Comparison of ENCODE assay signal across 29 cellular contexts in the genomic region with DNA sequence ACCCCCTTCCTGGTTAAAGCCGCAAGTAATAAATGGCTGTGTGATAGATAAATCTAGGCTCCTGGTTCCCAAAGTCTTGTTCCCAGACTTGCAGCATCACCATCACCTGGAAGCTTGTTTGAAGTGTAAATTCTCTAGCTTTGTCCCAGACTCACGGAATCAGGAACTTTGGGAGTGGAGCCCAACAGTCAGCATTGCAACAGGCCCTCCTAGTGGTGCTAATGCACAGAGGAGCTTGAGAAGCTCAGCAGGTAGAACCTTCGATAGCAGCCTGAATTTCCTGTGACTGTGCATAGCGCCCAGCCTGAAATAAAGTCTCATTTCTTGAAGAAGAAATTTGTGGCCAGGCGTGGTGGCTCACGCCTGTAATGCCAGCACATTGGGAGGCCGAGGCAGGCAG. TPM values are rescaled to one million over a fixed set of nuclear protein-coding genes. Genes with fewer than 3 reads are reported as not detected.
DNase-seq lines count a peak whose midpoint lies in the region; ATAC-seq and TF ChIP-seq lines count a peak whose summit lies in the region.
"Had no signal": no experiment of that assay in that cellular context is flagged by ENCODE, and none has a peak within 500 bp of the region (broad histone marks: within the 10 kb centered on the region; RNA-seq: fewer than 3 reads in every experiment).

No MANE protein-coding gene starts in this region.

- no peaks in the 10 kb centered on the region for H3K27me3 Mint-ChIP-seq in endodermal cell (ENCODE audit: insufficient read depth)
- peaks cover 0 to 5% of the 10 kb centered on the region in 2 donors for H3K27me3 Mint-ChIP-seq in stimulated activated naive B cell treated with anti-CD40 and anti-IgM and Interleukin-4, amounts not matched to agents 10 μg/mL and 1 μg/mL and 100 μg/mL, for 72 hours

- H3K27ac ChIP-seq in endodermal cell (ENCODE audit: low read depth, low read length) (no peak overlapping the region), mesendoderm (ENCODE audit: low read depth, low read length) (no peak overlapping the region), esophagus muscularis mucosa (replicated peaks in 1 of 4) (no peak overlapping the region)
- H3K27ac ChIP-seq: GM23248, SJSA1 had no signal

- H3K4me1 ChIP-seq in endodermal cell (ENCODE audit: control insufficient read depth, insufficient read depth, low read length) (no peaks in the 10 kb centered on the region), mesendoderm (ENCODE audit: control insufficient read depth, low read depth, low read length) (no peaks in the 10 kb centered on the region), esophagus muscularis mucosa (peaks cover 0 to 3% (median 0%) of the 10 kb centered on the region in 4 donors)
- H3K4me1 ChIP-seq: BE2C had no signal

- no peak for TF ChIP-seq EP300 in esophagus muscularis mucosa (IDR thresholded peaks at IDR 0.05)

- H2BK5ac ChIP-seq in mesendoderm (ENCODE audit: low read length) = no peak overlapping the region

- H2BK120ac ChIP-seq in mesendoderm (ENCODE audit: low read depth, low read length) = no peak overlapping the region

- no peak overlapping the region for H2BK15ac ChIP-seq in mesendoderm (replicated peaks; ENCODE audit: low read depth)

- H3K27me3 ChIP-seq in endodermal cell (ENCODE audit: control insufficient read depth, insufficient read depth, low read length, poor library complexity, severe bottlenecking) (no peaks in the 10 kb centered on the region), mesendoderm (ENCODE audit: insufficient read depth, low read length, poor library complexity) (no peaks in the 10 kb centered on the region), esophagus muscularis mucosa (peaks cover 0 to 6% (median 0%) of the 10 kb centered on the region in 4 donors)
- H3K27me3 ChIP-seq: BE2C, SJSA1 had no signal

- no peaks in the 10 kb centered on the region for H3K79me2 ChIP-seq in mesendoderm (ENCODE audit: control insufficient read depth, insufficient read depth, low read length)

- no peak overlapping the region for H3K18ac ChIP-seq in mesendoderm (ENCODE audit: low read length)

- intact Hi-C loops in esophagus muscularis mucosa (cut with DNase I) = no loop called here
- intact Hi-C loops in head of caudate nucleus (cut with DNase I) = no loop called here

- DNase-seq in ELF-1 (ENCODE audit: low read depth, low spot score) = peak; percentile 80
- DNase-seq in NCI-H69 (lab: John Stamatoyannopoulos, UW) = peak; percentile 32
- DNase-seq in endodermal cell = peak; percentile 75
- peak; percentile 68 for DNase-seq in mesendoderm
- no peak for DNase-seq in esophagus muscularis mucosa (ENCODE audit: extremely low spot score)
- DNase-seq in stimulated activated naive B cell treated with anti-CD40 and anti-IgM and Interleukin-4, amounts not matched to agents 10 μg/mL and 1 μg/mL and 100 μg/mL, for 72 hours = no peak
- no peak for DNase-seq in head of caudate nucleus
- DNase-seq: 8988T; ACHN; BE2C; CD8-positive, alpha-beta memory T cell; DMS 273 treated with DMSO at 0.1 percent for 48 hours; DMS79; EL; GF-D8; GM23248; Karpas-422; NCI-H1092; NCI-H1417 treated with DMSO at 0.1 percent for 48 hours; NCI-H187; NCI-H2081 treated with DMSO at 0.1 percent for 48 hours; NCI-H2171 treated with DMSO at 0.1 percent for 48 hours; NCI-H345; NCI-H524; NCI-H774 had no signal

- no peak overlapping the region for H3K23ac ChIP-seq in mesendoderm (ENCODE audit: low read length)

- peak; percentile 61 for TF ChIP-seq CTCF in endodermal cell (conservative IDR thresholded peaks at IDR 0.05)
- TF ChIP-seq CTCF in esophagus muscularis mucosa (IDR thresholded peaks at IDR 0.05) = no peak

- H3K4me1 Mint-ChIP-seq in endodermal cell = no peaks in the 10 kb centered on the region
- H3K4me1 Mint-ChIP-seq in stimulated activated naive B cell treated with anti-CD40 and anti-IgM and Interleukin-4, amounts not matched to agents 10 μg/mL and 1 μg/mL and 100 μg/mL, for 72 hours = no peaks in the 10 kb centered on the region
- H3K4me1 Mint-ChIP-seq: CD14-positive monocyte; CD8-positive, alpha-beta memory T cell had no signal

- no peaks in the 10 kb centered on the region for H3K9me3 ChIP-seq in endodermal cell (ENCODE audit: control insufficient read depth, low read length)
- H3K9me3 ChIP-seq in esophagus muscularis mucosa = no peaks in the 10 kb centered on the region
- H3K9me3 ChIP-seq: BE2C, SJSA1 had no signal

- no peak overlapping the region for H3K27ac Mint-ChIP-seq in endodermal cell
- no peak overlapping the region for H3K27ac Mint-ChIP-seq in stimulated activated naive B cell treated with anti-CD40 and anti-IgM and Interleukin-4, amounts not matched to agents 10 μg/mL and 1 μg/mL and 100 μg/mL, for 72 hours
- H3K27ac Mint-ChIP-seq: CD14-positive monocyte had no signal

- no peak overlapping the region for H3K4me2 ChIP-seq in mesendoderm (ENCODE audit: low read length)

- no peaks in the 10 kb centered on the region for H3K36me3 ChIP-seq in endodermal cell (ENCODE audit: control insufficient read depth, insufficient read depth, low read length)
- H3K36me3 ChIP-seq in mesendoderm (ENCODE audit: control insufficient read depth, insufficient read depth, low read length) = no peaks in the 10 kb centered on the region
- no peaks in the 10 kb centered on the region for H3K36me3 ChIP-seq in esophagus muscularis mucosa
- H3K36me3 ChIP-seq: BE2C, SJSA1 had no signal

- H3K79me1 ChIP-seq in mesendoderm (ENCODE audit: low read length) = no peaks in the 10 kb centered on the region

- H3K9ac ChIP-seq in endodermal cell (ENCODE audit: extremely low read depth, low read length, poor library complexity, severe bottlenecking) (no peak overlapping the region), mesendoderm (ENCODE audit: low read length) (no peak overlapping the region)
- H3K9ac ChIP-seq: GM23248 had no signal

- H2AK5ac ChIP-seq in mesendoderm (ENCODE audit: low read length) = no peak overlapping the region

- H4K8ac ChIP-seq in mesendoderm (ENCODE audit: low read depth, low read length) = no peak overlapping the region

- no peak overlapping the region for H4K5ac ChIP-seq in mesendoderm (ENCODE audit: low read length)

- no peaks in the 10 kb centered on the region for H3K9me3 Mint-ChIP-seq in endodermal cell
- H3K9me3 Mint-ChIP-seq in stimulated activated naive B cell treated with anti-CD40 and anti-IgM and Interleukin-4, amounts not matched to agents 10 μg/mL and 1 μg/mL and 100 μg/mL, for 72 hours = no peaks in the 10 kb centered on the region
- H3K9me3 Mint-ChIP-seq: CD14-positive monocyte; CD8-positive, alpha-beta memory T cell had no signal

- no peak overlapping the region for H3K56ac ChIP-seq in mesendoderm (ENCODE audit: low read length)

- no peak overlapping the region for H3K4me3 ChIP-seq in endodermal cell (ENCODE audit: low read length)
- H3K4me3 ChIP-seq in mesendoderm (ENCODE audit: low read length) = no peak overlapping the region
- no peak overlapping the region for H3K4me3 ChIP-seq in esophagus muscularis mucosa
- H3K4me3 ChIP-seq: GM23248, SJSA1 had no signal

- H3K4me3 Mint-ChIP-seq in endodermal cell = no peak overlapping the region
- no peak overlapping the region for H3K4me3 Mint-ChIP-seq in stimulated activated naive B cell treated with anti-CD40 and anti-IgM and Interleukin-4, amounts not matched to agents 10 μg/mL and 1 μg/mL and 100 μg/mL, for 72 hours
- H3K4me3 Mint-ChIP-seq: CD14-positive monocyte; CD8-positive, alpha-beta memory T cell had no signal

- WGBS in endodermal cell (ENCODE audit: insufficient coverage in 1 of 2, insufficient read length in 1 of 2), 2 experiments = 86 to 90% methylated on average over 6 to 7 of the region's 7 CpGs
- WGBS in mesendoderm (ENCODE audit: extremely low coverage, insufficient coverage, low lambda C conversion rate) = no CpG with 5 or more reads among the region's 7 CpGs
- WGBS in esophagus muscularis mucosa = 95% methylated on average over 7 of the region's 7 CpGs

- no peaks in the 10 kb centered on the region for H3K36me3 Mint-ChIP-seq in endodermal cell (ENCODE audit: low read depth)
- no peaks in the 10 kb centered on the region for H3K36me3 Mint-ChIP-seq in stimulated activated naive B cell treated with anti-CD40 and anti-IgM and Interleukin-4, amounts not matched to agents 10 μg/mL and 1 μg/mL and 100 μg/mL, for 72 hours
- H3K36me3 Mint-ChIP-seq: CD14-positive monocyte; CD8-positive, alpha-beta memory T cell had no signal

- no peak for TF ChIP-seq POLR2A in esophagus muscularis mucosa (IDR thresholded peaks at IDR 0.05; ENCODE audit: low read depth)

- ATAC-seq in stimulated activated naive B cell treated with anti-CD40 and anti-IgM and Interleukin-4, amounts not matched to agents 10 μg/mL and 1 μg/mL and 100 μg/mL, for 72 hours (replicated peaks) = no peak
- ATAC-seq: HCT116, Right ventricle myocardium inferior had no signal

- H3K4ac ChIP-seq in mesendoderm (ENCODE audit: low read depth, low read length) = no peak overlapping the region

RNA-seq across cellular contexts. Expression of a gene that starts 30.3 kb away (rescaled TPM):
- 10 to 100 TPM; 45.6 to 88.9 TPM for total RNA-seq in endodermal cell
- polyA plus RNA-seq in endodermal cell (2013, experiment 1 of 2) = 51.1 TPM
- polyA plus RNA-seq in endodermal cell (2013, experiment 2 of 2) = 50.6 TPM
- polyA plus RNA-seq in mesendoderm (2013, experiment 1 of 2) = 44.1 TPM
- 46.1 TPM for polyA plus RNA-seq in mesendoderm (2013, experiment 2 of 2)
- under 1 TPM in 3 of 4 donors, not detected in 1; 0.13 to 0.66 (median 0.17) TPM for total RNA-seq in esophagus muscularis mucosa
- polyA plus RNA-seq: CD14-positive monocyte; CD8-positive, alpha-beta memory T cell had no signal

Comparison
In these comparisons a context has a peak if more than half of its experiments do, and no peak if none do; other contexts are left out.
1. DNase-seq: peak in ELF-1 (single experiment), NCI-H69 (single experiment), endodermal cell (single experiment) and mesendoderm (single experiment); none in esophagus muscularis mucosa (single experiment), stimulated activated naive B cell treated with anti-CD40 and anti-IgM and Interleukin-4, amounts not matched to agents 10 μg/mL and 1 μg/mL and 100 μg/mL, for 72 hours (single experiment) and head of caudate nucleus (0 of 42).
2. RNA of a gene that starts 30.3 kb away (total RNA-seq): 45.6 to 88.9 TPM in endodermal cell; 0.13 to 0.66 TPM in esophagus muscularis mucosa; every median in the first group is over 10 times any median in the second.